In the genomic region with DNA sequence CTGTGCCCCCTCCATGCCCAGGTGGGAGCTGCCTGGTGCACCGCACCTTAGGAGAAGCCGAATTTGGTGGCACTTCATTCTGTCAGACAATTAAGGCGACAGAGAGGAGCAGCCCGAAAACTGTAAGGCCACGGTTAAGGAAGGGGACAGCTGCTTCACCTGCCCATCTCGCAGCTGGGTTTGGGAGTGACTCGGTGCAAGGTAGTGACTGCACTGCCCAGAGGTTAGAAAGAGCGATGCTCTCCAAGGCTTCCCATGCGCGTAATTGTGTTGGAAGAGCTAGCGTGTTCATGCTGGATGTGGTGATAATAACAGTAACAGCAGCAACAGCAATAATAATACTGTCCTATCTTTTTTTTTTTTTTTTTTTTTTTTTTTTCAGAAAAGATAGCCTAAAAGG, we compare ENCODE assay signal across 1 cellular context.
TF ChIP-seq lines count a peak whose summit lies in the region.

No MANE protein-coding gene starts in this region.

TF ChIP-seq in WTC11, 78 proteins besides CTCF, POLR2A, EP300 and RAD21 (continued from another document):
- TF ChIP-seq ZNF425 (CRISPR knock-in tag; conservative IDR thresholded peaks at IDR 0.05): no peak
- TF ChIP-seq HMGA2 (CRISPR knock-in tag; IDR thresholded peaks at IDR 0.05): no peak
- TF ChIP-seq ZNF512 (CRISPR knock-in tag; IDR thresholded peaks at IDR 0.05; ENCODE audit: borderline replicate concordance): no peak
- TF ChIP-seq GRHL2 (CRISPR knock-in tag; IDR thresholded peaks at IDR 0.05; ENCODE audit: insufficient replicate concordance, severe bottlenecking): no peak
- TF ChIP-seq NR1H2 (CRISPR knock-in tag; IDR thresholded peaks at IDR 0.05): no peak
- TF ChIP-seq ZNF138 (CRISPR knock-in tag; conservative IDR thresholded peaks at IDR 0.05): no peak
